Comparison of ENCODE assay signal across 1 cellular context in the genomic region with DNA sequence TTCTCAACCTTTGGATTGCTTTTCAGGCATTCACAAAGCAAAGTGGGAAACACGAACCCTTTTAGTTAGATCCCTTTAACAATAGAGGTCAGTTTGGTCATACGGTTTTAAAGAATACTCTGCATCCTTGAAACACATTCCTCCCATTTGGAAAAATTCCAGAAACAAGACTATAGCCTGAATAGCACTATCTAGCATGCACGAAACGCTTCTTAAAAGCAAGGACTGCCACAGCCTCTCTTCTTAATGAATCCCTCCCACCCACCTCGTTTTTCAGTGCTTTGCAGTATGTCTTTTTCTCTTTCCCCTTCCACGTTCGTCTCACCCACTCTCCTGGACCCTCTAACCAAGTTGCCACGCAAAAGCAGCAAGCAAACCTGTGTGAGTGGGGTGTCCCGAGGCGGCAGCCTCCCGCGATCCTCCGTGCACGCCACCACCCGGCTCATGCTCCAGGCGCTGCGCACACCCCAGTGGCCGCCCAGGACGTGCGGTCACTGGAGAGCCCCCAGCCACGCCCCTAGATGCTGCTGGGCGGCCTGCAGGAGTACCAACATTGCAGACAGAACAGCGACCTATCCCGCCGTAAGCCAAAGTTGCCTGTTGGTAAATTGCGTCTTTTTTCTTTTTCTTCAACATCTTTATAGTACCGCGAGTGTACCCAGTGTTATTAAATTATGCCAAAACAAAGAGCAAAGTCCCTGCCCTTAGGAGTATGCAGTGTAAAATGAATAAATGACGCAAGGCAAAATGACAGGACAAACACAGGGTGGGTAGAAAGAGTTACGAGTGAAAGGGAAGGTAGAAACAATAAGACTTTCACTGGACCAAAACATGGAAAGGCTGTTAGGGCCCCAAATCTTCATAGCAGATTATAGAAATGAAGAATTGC.
A peak's percentile ranks its signal among the peaks of the same experiment; 100 is the strongest.
TF ChIP-seq lines count a peak whose summit lies in the region.

A gene with protein sequence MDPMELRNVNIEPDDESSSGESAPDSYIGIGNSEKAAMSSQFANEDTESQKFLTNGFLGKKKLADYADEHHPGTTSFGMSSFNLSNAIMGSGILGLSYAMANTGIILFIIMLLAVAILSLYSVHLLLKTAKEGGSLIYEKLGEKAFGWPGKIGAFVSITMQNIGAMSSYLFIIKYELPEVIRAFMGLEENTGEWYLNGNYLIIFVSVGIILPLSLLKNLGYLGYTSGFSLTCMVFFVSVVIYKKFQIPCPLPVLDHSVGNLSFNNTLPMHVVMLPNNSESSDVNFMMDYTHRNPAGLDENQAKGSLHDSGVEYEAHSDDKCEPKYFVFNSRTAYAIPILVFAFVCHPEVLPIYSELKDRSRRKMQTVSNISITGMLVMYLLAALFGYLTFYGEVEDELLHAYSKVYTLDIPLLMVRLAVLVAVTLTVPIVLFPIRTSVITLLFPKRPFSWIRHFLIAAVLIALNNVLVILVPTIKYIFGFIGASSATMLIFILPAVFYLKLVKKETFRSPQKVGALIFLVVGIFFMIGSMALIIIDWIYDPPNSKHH (minus strand): TSS at position 472 of the 889 bp plus-strand sequence. CDS start 32,926 bp downstream, outside the sequence.

TF ChIP-seq in HepG2, 621 proteins besides CTCF, POLR2A, EP300 and RAD21 (continued from another document and continues in another):
- TF ChIP-seq, protein P1, sequence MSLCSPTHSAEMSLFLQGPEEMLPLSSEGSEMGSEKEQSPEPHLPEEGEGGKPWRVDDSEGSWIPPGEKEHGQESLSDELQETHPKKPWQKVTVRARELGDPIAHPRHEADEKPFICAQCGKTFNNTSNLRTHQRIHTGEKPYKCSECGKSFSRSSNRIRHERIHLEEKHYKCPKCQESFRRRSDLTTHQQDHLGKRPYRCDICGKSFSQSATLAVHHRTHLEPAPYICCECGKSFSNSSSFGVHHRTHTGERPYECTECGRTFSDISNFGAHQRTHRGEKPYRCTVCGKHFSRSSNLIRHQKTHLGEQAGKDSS (CRISPR knock-in tag; IDR thresholded peaks at IDR 0.05; ENCODE audit: borderline replicate concordance, low read depth): no peak
- TF ChIP-seq ZNF749 (CRISPR knock-in tag; IDR thresholded peaks at IDR 0.05; ENCODE audit: borderline replicate concordance) (no peak), ZNF383 (CRISPR knock-in tag; IDR thresholded peaks at IDR 0.05; ENCODE audit: borderline replicate concordance) (no peak), MXD4 (CRISPR knock-in tag; IDR thresholded peaks at IDR 0.05) (peak; percentile 48; the same call in 1 of the 2 replicates), SP2 (CRISPR knock-in tag; IDR thresholded peaks at IDR 0.05) (no peak), LCORL (IDR thresholded peaks at IDR 0.05) (no peak), LCORL (CRISPR knock-in tag; IDR thresholded peaks at IDR 0.05) (peak; percentile 83), ZSCAN25 (CRISPR knock-in tag; IDR thresholded peaks at IDR 0.05) (no peak), ZNF337 (CRISPR knock-in tag; IDR thresholded peaks at IDR 0.05; ENCODE audit: borderline replicate concordance, low read depth) (no peak), EED (CRISPR knock-in tag; IDR thresholded peaks at IDR 0.05) (no peak), SNRNP70 (IDR thresholded peaks at IDR 0.05; ENCODE audit: low read depth, low read length) (no peak), HNF4A (CRISPR knock-in tag; IDR thresholded peaks at IDR 0.05) (0 out of 2 replicates have a peak, but pooled peaks have one; percentile 10), ZNF790 (CRISPR knock-in tag; IDR thresholded peaks at IDR 0.05; ENCODE audit: borderline replicate concordance) (no peak), PAWR (CRISPR knock-in tag; IDR thresholded peaks at IDR 0.05; ENCODE audit: borderline replicate concordance) (0 out of 2 replicates have a peak, but pooled peaks have one; percentile 33), GATAD1 (CRISPR knock-in tag; IDR thresholded peaks at IDR 0.05) (peak; percentile 37; the same call in 1 of the 2 replicates), HNRNPLL (IDR thresholded peaks at IDR 0.05; ENCODE audit: low read depth, low read length, poor library complexity, severe bottlenecking) (peak; percentile 62), NAIF1 (CRISPR knock-in tag; IDR thresholded peaks at IDR 0.05; ENCODE audit: borderline replicate concordance) (no peak), MATR3 (CRISPR knock-in tag; IDR thresholded peaks at IDR 0.05) (no peak), CBX5 (CRISPR knock-in tag; IDR thresholded peaks at IDR 0.05; ENCODE audit: borderline replicate concordance) (no peak), PRPF4 (IDR thresholded peaks at IDR 0.05; ENCODE audit: low read depth, low read length, poor library complexity, severe bottlenecking) (no peak), SPEN (CRISPR knock-in tag; IDR thresholded peaks at IDR 0.05; ENCODE audit: low read depth) (peak; percentile 55; the same call in 1 of the 2 replicates), ZSCAN31 (CRISPR knock-in tag; IDR thresholded peaks at IDR 0.05; ENCODE audit: low read depth) (no peak), RBAK (CRISPR knock-in tag; IDR thresholded peaks at IDR 0.05) (no peak), HNF4G (IDR thresholded peaks at IDR 0.05; ENCODE audit: borderline replicate concordance, low read depth, low read length) (0 out of 2 replicates have a peak, but pooled peaks have one; percentile 6), HNF4G (CRISPR knock-in tag; IDR thresholded peaks at IDR 0.05; ENCODE audit: borderline replicate concordance, low read depth) (no peak), ZNF317 (CRISPR knock-in tag; IDR thresholded peaks at IDR 0.05) (0 out of 2 replicates have a peak, but pooled peaks have one; percentile 26)
- TF ChIP-seq, protein P2, sequence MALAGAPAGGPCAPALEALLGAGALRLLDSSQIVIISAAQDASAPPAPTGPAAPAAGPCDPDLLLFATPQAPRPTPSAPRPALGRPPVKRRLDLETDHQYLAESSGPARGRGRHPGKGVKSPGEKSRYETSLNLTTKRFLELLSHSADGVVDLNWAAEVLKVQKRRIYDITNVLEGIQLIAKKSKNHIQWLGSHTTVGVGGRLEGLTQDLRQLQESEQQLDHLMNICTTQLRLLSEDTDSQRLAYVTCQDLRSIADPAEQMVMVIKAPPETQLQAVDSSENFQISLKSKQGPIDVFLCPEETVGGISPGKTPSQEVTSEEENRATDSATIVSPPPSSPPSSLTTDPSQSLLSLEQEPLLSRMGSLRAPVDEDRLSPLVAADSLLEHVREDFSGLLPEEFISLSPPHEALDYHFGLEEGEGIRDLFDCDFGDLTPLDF (CRISPR knock-in tag; IDR thresholded peaks at IDR 0.05): no peak
- TF ChIP-seq, protein P3, sequence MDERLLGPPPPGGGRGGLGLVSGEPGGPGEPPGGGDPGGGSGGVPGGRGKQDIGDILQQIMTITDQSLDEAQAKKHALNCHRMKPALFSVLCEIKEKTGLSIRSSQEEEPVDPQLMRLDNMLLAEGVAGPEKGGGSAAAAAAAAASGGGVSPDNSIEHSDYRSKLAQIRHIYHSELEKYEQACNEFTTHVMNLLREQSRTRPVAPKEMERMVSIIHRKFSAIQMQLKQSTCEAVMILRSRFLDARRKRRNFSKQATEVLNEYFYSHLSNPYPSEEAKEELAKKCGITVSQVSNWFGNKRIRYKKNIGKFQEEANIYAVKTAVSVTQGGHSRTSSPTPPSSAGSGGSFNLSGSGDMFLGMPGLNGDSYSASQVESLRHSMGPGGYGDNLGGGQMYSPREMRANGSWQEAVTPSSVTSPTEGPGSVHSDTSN (CRISPR knock-in tag; IDR thresholded peaks at IDR 0.05): no peak
- TF ChIP-seq, protein P4, sequence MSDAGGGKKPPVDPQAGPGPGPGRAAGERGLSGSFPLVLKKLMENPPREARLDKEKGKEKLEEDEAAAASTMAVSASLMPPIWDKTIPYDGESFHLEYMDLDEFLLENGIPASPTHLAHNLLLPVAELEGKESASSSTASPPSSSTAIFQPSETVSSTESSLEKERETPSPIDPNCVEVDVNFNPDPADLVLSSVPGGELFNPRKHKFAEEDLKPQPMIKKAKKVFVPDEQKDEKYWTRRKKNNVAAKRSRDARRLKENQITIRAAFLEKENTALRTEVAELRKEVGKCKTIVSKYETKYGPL (CRISPR knock-in tag; IDR thresholded peaks at IDR 0.05): no peak
- TF ChIP-seq, protein P5, sequence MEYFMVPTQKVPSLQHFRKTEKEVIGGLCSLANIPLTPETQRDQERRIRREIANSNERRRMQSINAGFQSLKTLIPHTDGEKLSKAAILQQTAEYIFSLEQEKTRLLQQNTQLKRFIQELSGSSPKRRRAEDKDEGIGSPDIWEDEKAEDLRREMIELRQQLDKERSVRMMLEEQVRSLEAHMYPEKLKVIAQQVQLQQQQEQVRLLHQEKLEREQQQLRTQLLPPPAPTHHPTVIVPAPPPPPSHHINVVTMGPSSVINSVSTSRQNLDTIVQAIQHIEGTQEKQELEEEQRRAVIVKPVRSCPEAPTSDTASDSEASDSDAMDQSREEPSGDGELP (IDR thresholded peaks at IDR 0.05; ENCODE audit: borderline replicate concordance, low read depth): no peak
- TF ChIP-seq, protein P6, sequence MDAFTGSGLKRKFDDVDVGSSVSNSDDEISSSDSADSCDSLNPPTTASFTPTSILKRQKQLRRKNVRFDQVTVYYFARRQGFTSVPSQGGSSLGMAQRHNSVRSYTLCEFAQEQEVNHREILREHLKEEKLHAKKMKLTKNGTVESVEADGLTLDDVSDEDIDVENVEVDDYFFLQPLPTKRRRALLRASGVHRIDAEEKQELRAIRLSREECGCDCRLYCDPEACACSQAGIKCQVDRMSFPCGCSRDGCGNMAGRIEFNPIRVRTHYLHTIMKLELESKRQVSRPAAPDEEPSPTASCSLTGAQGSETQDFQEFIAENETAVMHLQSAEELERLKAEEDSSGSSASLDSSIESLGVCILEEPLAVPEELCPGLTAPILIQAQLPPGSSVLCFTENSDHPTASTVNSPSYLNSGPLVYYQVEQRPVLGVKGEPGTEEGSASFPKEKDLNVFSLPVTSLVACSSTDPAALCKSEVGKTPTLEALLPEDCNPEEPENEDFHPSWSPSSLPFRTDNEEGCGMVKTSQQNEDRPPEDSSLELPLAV (CRISPR knock-in tag; conservative IDR thresholded peaks at IDR 0.05; ENCODE audit: low read depth): no peak
- TF ChIP-seq, protein P7, sequence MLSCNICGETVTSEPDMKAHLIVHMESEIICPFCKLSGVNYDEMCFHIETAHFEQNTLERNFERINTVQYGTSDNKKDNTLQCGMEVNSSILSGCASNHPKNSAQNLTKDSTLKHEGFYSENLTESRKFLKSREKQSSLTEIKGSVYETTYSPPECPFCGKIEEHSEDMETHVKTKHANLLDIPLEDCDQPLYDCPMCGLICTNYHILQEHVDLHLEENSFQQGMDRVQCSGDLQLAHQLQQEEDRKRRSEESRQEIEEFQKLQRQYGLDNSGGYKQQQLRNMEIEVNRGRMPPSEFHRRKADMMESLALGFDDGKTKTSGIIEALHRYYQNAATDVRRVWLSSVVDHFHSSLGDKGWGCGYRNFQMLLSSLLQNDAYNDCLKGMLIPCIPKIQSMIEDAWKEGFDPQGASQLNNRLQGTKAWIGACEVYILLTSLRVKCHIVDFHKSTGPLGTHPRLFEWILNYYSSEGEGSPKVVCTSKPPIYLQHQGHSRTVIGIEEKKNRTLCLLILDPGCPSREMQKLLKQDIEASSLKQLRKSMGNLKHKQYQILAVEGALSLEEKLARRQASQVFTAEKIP (CRISPR knock-in tag; IDR thresholded peaks at IDR 0.05; ENCODE audit: borderline replicate concordance): no peak
- TF ChIP-seq, protein P8, sequence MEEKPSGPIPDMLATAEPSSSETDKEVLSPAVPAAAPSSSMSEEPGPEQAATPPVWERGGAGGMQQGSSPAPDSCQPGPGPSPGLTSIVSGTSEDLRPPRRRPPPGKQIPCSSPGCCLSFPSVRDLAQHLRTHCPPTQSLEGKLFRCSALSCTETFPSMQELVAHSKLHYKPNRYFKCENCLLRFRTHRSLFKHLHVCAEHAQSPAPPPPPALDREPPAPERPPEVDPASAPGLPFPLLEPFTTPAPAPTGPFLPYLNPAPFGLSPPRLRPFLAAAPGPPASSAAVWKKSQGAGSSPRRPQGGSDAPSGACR (CRISPR knock-in tag; IDR thresholded peaks at IDR 0.05): no peak
- TF ChIP-seq, protein P9, sequence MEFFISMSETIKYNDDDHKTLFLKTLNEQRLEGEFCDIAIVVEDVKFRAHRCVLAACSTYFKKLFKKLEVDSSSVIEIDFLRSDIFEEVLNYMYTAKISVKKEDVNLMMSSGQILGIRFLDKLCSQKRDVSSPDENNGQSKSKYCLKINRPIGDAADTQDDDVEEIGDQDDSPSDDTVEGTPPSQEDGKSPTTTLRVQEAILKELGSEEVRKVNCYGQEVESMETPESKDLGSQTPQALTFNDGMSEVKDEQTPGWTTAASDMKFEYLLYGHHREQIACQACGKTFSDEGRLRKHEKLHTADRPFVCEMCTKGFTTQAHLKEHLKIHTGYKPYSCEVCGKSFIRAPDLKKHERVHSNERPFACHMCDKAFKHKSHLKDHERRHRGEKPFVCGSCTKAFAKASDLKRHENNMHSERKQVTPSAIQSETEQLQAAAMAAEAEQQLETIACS (CRISPR knock-in tag; IDR thresholded peaks at IDR 0.05): no peak
- TF ChIP-seq, protein P10, sequence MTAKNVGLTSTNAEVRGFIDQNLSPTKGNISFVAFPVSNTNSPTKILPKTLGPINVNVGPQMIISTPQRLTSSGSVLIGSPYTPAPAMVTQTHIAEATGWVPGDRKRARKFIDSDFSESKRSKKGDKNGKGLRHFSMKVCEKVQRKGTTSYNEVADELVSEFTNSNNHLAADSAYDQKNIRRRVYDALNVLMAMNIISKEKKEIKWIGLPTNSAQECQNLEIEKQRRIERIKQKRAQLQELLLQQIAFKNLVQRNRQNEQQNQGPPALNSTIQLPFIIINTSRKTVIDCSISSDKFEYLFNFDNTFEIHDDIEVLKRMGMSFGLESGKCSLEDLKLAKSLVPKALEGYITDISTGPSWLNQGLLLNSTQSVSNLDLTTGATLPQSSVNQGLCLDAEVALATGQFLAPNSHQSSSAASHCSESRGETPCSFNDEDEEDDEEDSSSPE (CRISPR knock-in tag; IDR thresholded peaks at IDR 0.05): no peak
- TF ChIP-seq, protein P11, sequence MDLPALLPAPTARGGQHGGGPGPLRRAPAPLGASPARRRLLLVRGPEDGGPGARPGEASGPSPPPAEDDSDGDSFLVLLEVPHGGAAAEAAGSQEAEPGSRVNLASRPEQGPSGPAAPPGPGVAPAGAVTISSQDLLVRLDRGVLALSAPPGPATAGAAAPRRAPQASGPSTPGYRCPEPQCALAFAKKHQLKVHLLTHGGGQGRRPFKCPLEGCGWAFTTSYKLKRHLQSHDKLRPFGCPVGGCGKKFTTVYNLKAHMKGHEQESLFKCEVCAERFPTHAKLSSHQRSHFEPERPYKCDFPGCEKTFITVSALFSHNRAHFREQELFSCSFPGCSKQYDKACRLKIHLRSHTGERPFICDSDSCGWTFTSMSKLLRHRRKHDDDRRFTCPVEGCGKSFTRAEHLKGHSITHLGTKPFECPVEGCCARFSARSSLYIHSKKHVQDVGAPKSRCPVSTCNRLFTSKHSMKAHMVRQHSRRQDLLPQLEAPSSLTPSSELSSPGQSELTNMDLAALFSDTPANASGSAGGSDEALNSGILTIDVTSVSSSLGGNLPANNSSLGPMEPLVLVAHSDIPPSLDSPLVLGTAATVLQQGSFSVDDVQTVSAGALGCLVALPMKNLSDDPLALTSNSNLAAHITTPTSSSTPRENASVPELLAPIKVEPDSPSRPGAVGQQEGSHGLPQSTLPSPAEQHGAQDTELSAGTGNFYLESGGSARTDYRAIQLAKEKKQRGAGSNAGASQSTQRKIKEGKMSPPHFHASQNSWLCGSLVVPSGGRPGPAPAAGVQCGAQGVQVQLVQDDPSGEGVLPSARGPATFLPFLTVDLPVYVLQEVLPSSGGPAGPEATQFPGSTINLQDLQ (CRISPR knock-in tag; IDR thresholded peaks at IDR 0.05): no peak
